20 cellular contexts compared by ENCODE assay signal in the genomic region with DNA sequence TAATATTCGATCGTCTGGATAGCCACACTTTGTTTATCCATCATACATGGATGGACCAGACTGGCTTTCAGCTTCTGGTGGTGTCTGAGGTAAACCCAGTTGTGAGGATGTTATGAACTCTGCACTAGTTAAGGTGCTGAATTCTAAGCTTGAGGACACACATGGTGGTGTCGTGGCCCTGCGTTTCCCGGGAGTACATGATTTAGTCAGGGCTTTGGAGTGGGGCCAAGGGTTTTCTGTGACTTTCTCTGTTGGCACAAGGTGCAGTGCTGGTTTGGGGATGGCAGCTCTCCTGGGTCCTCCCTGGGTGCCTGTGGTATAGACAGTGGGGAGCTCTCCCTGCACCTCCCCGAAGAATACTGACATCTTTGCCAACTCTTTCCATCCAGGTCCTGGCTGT.
"Had no signal": no experiment of that assay in that cellular context is flagged by ENCODE, and none has a peak within 500 bp of the region (broad histone marks: within the 10 kb centered on the region; RNA-seq: fewer than 3 reads in every experiment).

No MANE protein-coding gene starts in this region.

- H3K27ac Mint-ChIP-seq: endodermal cell; natural killer cell; progenitor cell of endocrine pancreas; stimulated activated naive CD8-positive, alpha-beta T cell treated with anti-CD3 and anti-CD28 coated beads, Interleukin-15, amount 100 ng/mL, for 72 hours had no signal

- H3K4me3 Mint-ChIP-seq: endodermal cell; natural killer cell; stimulated activated naive CD8-positive, alpha-beta T cell treated with anti-CD3 and anti-CD28 coated beads, Interleukin-15, amount 100 ng/mL, for 72 hours had no signal

- H3K27ac ChIP-seq: esophagus squamous epithelium, lower lobe of right lung, parathyroid adenoma, right lobe of liver, thyroid gland, vagina had no signal

- H3K9me3 ChIP-seq: esophagus squamous epithelium, lower lobe of right lung, right lobe of liver, thyroid gland, vagina had no signal

- ATAC-seq: left ventricle myocardium superior; lower lobe of right lung; natural killer cell; stimulated activated naive CD8-positive, alpha-beta T cell treated with anti-CD3 and anti-CD28 coated beads, Interleukin-15, amount 100 ng/mL, for 72 hours had no signal

- DNase-seq: effector CD8-positive, alpha-beta T cell; endodermal cell; esophagus squamous epithelium; left ventricle myocardium superior; lower lobe of right lung; natural killer cell; occipital lobe; right lobe of liver; small intestine; stimulated activated CD4-positive, alpha-beta T cell treated with anti-CD3 and anti-CD28 coated beads, Interleukin-12 subunit alpha, Interleukin-12 subunit beta, amount 100 ng/mL, for 4 hours; stimulated activated CD4-positive, alpha-beta T cell treated with anti-CD3 and anti-CD28 coated beads, Interleukin-1b, Interleukin-23, amount 100 ng/mL, for 48 hours; stimulated activated CD4-positive, alpha-beta T cell treated with anti-CD3 and anti-CD28 coated beads, Interleukin-4, amount 100 ng/mL, for 1 hour; stimulated activated CD8-positive, alpha-beta memory T cell treated with anti-CD3 and anti-CD28 coated beads, Interleukin-4, amount 100 ng/mL, for 48 hours; stimulated activated naive CD4-positive, alpha-beta T cell; stimulated activated naive CD8-positive, alpha-beta T cell treated with anti-CD3 and anti-CD28 coated beads, Interleukin-15, amount 100 ng/mL, for 72 hours; thyroid gland; trophoblast cell had no signal

- H3K4me3 ChIP-seq: esophagus squamous epithelium, lower lobe of right lung, right lobe of liver, thyroid gland, vagina had no signal

- H3K4me1 ChIP-seq: parathyroid adenoma, right lobe of liver, thyroid gland, vagina had no signal

- H3K9me3 Mint-ChIP-seq: natural killer cell; stimulated activated naive CD8-positive, alpha-beta T cell treated with anti-CD3 and anti-CD28 coated beads, Interleukin-15, amount 100 ng/mL, for 72 hours had no signal

- H3K36me3 ChIP-seq: esophagus squamous epithelium, right lobe of liver, thyroid gland, vagina had no signal

- H3K4me1 Mint-ChIP-seq: stimulated activated naive CD8-positive, alpha-beta T cell treated with anti-CD3 and anti-CD28 coated beads, Interleukin-15, amount 100 ng/mL, for 72 hours had no signal

- H3K36me3 Mint-ChIP-seq: natural killer cell had no signal

- H3K27me3 Mint-ChIP-seq: stimulated activated naive CD8-positive, alpha-beta T cell treated with anti-CD3 and anti-CD28 coated beads, Interleukin-15, amount 100 ng/mL, for 72 hours had no signal

- H3K27me3 ChIP-seq: esophagus squamous epithelium, thyroid gland, vagina had no signal
